ENCODE assay signal across 18 cellular contexts in genomic region chr9:88420227-88420626, GRCh38. TPM values are rescaled to one million over a fixed set of nuclear protein-coding genes. Genes with fewer than 3 reads are reported as not detected.
DNase-seq lines count a peak whose midpoint lies in the region; ATAC-seq and TF ChIP-seq lines count a peak whose summit lies in the region.
"Had no signal": no experiment of that assay in that cellular context is flagged by ENCODE, and none has a peak within 500 bp of the region (broad histone marks: within the 10 kb centered on the region; RNA-seq: fewer than 3 reads in every experiment).

No MANE protein-coding gene starts in this region.

- no peak overlapping the region for H2AK5ac ChIP-seq in H9 (ENCODE audit: insufficient read length, low read length)

- H3K9me3 ChIP-seq in A673 (ENCODE audit: low read depth, low read length, poor library complexity, severe bottlenecking) = peaks cover 21% of the 10 kb centered on the region
- H3K9me3 ChIP-seq in H9 (ENCODE audit: control insufficient read depth, low read depth, low read length) = peaks cover 15% of the 10 kb centered on the region
- peaks cover 9% of the 10 kb centered on the region for H3K9me3 ChIP-seq in WERI-Rb-1 (ENCODE audit: severe bottlenecking)

- CTCF ChIA-PET in A673 (lab: Charles Lee) = no interaction called here

- H3K4me3 ChIP-seq in A673 (ENCODE audit: low read depth, low read length, poor library complexity, severe bottlenecking) (peak overlapping the region; percentile 5), fibroblast of mammary gland (ENCODE audit: control insufficient read depth, low read depth, low read length) (no peak overlapping the region), WERI-Rb-1 (ENCODE audit: low read depth, low read length) (no peak overlapping the region)

- peak overlapping the region; percentile 49 for H3K27ac ChIP-seq in A673 (ENCODE audit: low read depth, low read length, poor library complexity, severe bottlenecking)
- no peak overlapping the region for H3K27ac ChIP-seq in H9 (ENCODE audit: insufficient read length, low read depth, low read length)
- H3K27ac ChIP-seq in WERI-Rb-1 = no peak overlapping the region
- H3K27ac ChIP-seq: KMS-11 had no signal

- H3K79me1 ChIP-seq in H9 (ENCODE audit: insufficient read depth, low read depth, low read length, poor library complexity, severe bottlenecking) = peaks cover 11% of the 10 kb centered on the region

- H3K4me3 Mint-ChIP-seq in mesothelial cell of epicardium = no peak overlapping the region
- H3K4me3 Mint-ChIP-seq in H9 = no peak overlapping the region
- H3K4me3 Mint-ChIP-seq: CD8-positive, alpha-beta T cell; HFFc6 had no signal

- no peak overlapping the region for H4K8ac ChIP-seq in H9 (replicated peaks; ENCODE audit: insufficient read length, low read depth, low read length)

- ATAC-seq in GM19463 (IDR thresholded peaks at IDR 0.05; ENCODE audit: unreplicated experiment) = no peak
- ATAC-seq: CD8-positive, alpha-beta T cell had no signal

- no peaks in the 10 kb centered on the region for H4K20me1 ChIP-seq in H9 (ENCODE audit: control insufficient read depth, insufficient read depth, insufficient read length)

- H3T11ph ChIP-seq in H9 (ENCODE audit: low read length) = no peak overlapping the region

- H2BK120ac ChIP-seq in H9 (ENCODE audit: low read depth, low read length, poor library complexity, severe bottlenecking) = no peak overlapping the region

- no peak overlapping the region for H4K91ac ChIP-seq in H9 (ENCODE audit: insufficient read length, low read depth, low read length)

- no peak overlapping the region for H3K9ac ChIP-seq in H9 (ENCODE audit: extremely low read depth, insufficient read length, low read length)
- H3K9ac ChIP-seq: KMS-11 had no signal

- H4K5ac ChIP-seq in H9 (ENCODE audit: insufficient read length, low read depth, low read length) = no peak overlapping the region

- H3K4me1 Mint-ChIP-seq in mesothelial cell of epicardium (peaks cover 6% of the 10 kb centered on the region), H9 (peaks cover 33 to 39% of the 10 kb centered on the region in 2 experiments)

- H3K56ac ChIP-seq in H9 (ENCODE audit: insufficient read length, low read depth, low read length) = no peak overlapping the region

- WGBS in H9 (ENCODE audit: extremely low coverage, insufficient read length, low lambda C conversion rate) = no CpG with 5 or more reads among the region's 7 CpGs

- no TSS peak for BruUV-seq in A673 (replicated peaks; lab: Mats Ljungman, UMichigan)

- H3K9me3 Mint-ChIP-seq in mesothelial cell of epicardium (peaks cover 21% of the 10 kb centered on the region), H9 (peaks cover 26 to 36% of the 10 kb centered on the region in 2 experiments)

- H3K27ac Mint-ChIP-seq in mesothelial cell of epicardium (peak overlapping the region; percentile 18), H9 (no peak overlapping the region; a peak in 2 of 7 replicates)
- H3K27ac Mint-ChIP-seq: CD8-positive, alpha-beta T cell; HFFc6 had no signal

- no peak overlapping the region for H3K4me2 ChIP-seq in H9 (ENCODE audit: insufficient read depth, insufficient read length, low read length)
- H3K4me2 ChIP-seq: KMS-11 had no signal

- H3K36me3 Mint-ChIP-seq in mesothelial cell of epicardium (peaks cover 62% of the 10 kb centered on the region), H9 (ENCODE audit: insufficient read depth in 1 of 3, low read depth in 3 of 3) (peaks cover 55 to 66% (median 62%) of the 10 kb centered on the region in 3 experiments)

- no peak overlapping the region for H3K4ac ChIP-seq in H9 (ENCODE audit: low read depth, low read length)

- no peak overlapping the region for H2BK5ac ChIP-seq in H9 (ENCODE audit: insufficient read length, low read length)

- no peak overlapping the region for H2AFZ ChIP-seq in H9 (ENCODE audit: low read length)

- no peak overlapping the region for H2BK12ac ChIP-seq in H9 (ENCODE audit: insufficient read length, low read depth, low read length)

- H3K79me2 ChIP-seq in H9 (ENCODE audit: insufficient read depth, low read length) = peaks cover 48% of the 10 kb centered on the region; the same call in 1 of the 2 replicates

- DNase-seq in A673 (ENCODE audit: low spot score) = peak; percentile 70
- peak; percentile 59 for DNase-seq in amniotic epithelial cell (ENCODE audit: low read depth)
- peak; percentile 15 for DNase-seq in fibroblast of mammary gland (ENCODE audit: low read depth)
- DNase-seq in mesothelial cell of epicardium (ENCODE audit: low spot score in 2 of 2, unreplicated experiment in 2 of 2) = no peak
- no peak for DNase-seq in activated naive CD4-positive, alpha-beta T cell treated with anti-CD3 and anti-CD28 coated beads, Interleukin-2, amount 50 U/mL, for 16 hours
- DNase-seq in H9 = no peak
- no peak for DNase-seq in WERI-Rb-1
- DNase-seq: 8988T; CD8-positive, alpha-beta T cell; DMS79 treated with DMSO at 0.1 percent for 48 hours; HFFc6; NCI-H1436; NCI-H1930; NCI-H345; NCI-H524 treated with DMSO at 0.1 percent for 48 hours; SHP77 had no signal

- H2BK20ac ChIP-seq in H9 (ENCODE audit: low read depth, low read length, poor library complexity, severe bottlenecking) = no peak overlapping the region

- H3K27me3 Mint-ChIP-seq in mesothelial cell of epicardium (ENCODE audit: low read depth) (no peaks in the 10 kb centered on the region), H9 (ENCODE audit: low read depth) (no peaks in the 10 kb centered on the region)

- TF ChIP-seq CTCF in A673 (conservative IDR thresholded peaks at IDR 0.05; ENCODE audit: low read depth, low read length) = no peak
- no peak for TF ChIP-seq CTCF in fibroblast of mammary gland (conservative IDR thresholded peaks at IDR 0.05; ENCODE audit: control insufficient read depth, insufficient read depth, low read depth, low read length)
- no peak for TF ChIP-seq CTCF in mesothelial cell of epicardium (IDR thresholded peaks at IDR 0.05; ENCODE audit: unreplicated experiment)
- TF ChIP-seq CTCF in H9 (conservative IDR thresholded peaks at IDR 0.05) = no peak
- TF ChIP-seq CTCF in WERI-Rb-1 (IDR thresholded peaks at IDR 0.05; ENCODE audit: low read depth, low read length) = no peak

- intact Hi-C loops in A673 (cut with micrococcal nuclease; ENCODE audit: unreplicated experiment) = no loop called here

- H2BK15ac ChIP-seq in H9 (ENCODE audit: low read depth, low read length) = no peak overlapping the region

- no peaks in the 10 kb centered on the region for H3K27me3 ChIP-seq in A673 (replicated peaks; ENCODE audit: insufficient read depth, low read depth, low read length, poor library complexity)
- H3K27me3 ChIP-seq in H9 (ENCODE audit: insufficient read depth, low read length) = no peaks in the 10 kb centered on the region
- H3K27me3 ChIP-seq in WERI-Rb-1 (ENCODE audit: insufficient read depth, low read depth, severe bottlenecking) = no peaks in the 10 kb centered on the region

- H3K14ac ChIP-seq in H9 (ENCODE audit: insufficient read depth, low read length) = no peak overlapping the region

- POLR2A ChIA-PET in A673 (lab: Charles Lee; ENCODE audit: low non-redundant PET) = no interaction called here

- H3K36me3 ChIP-seq in A673 (ENCODE audit: insufficient read depth, low read length, poor library complexity, severe bottlenecking) = peaks cover 49% of the 10 kb centered on the region
- peaks cover 54% of the 10 kb centered on the region for H3K36me3 ChIP-seq in WERI-Rb-1

- H3K4me1 ChIP-seq in A673 (ENCODE audit: insufficient read depth, low read length, poor library complexity, severe bottlenecking) (peaks cover 14% of the 10 kb centered on the region), H9 (ENCODE audit: insufficient read depth, low read length) (peaks cover 3% of the 10 kb centered on the region; the same call in 1 of the 2 replicates)

- no peaks in the 10 kb centered on the region for H3K23me2 ChIP-seq in H9 (ENCODE audit: insufficient read length, low read depth, low read length, poor library complexity, severe bottlenecking)

- no peak overlapping the region for H3K18ac ChIP-seq in H9 (ENCODE audit: insufficient read length, low read depth, low read length)

- H3K23ac ChIP-seq in H9 (ENCODE audit: insufficient read length, low read depth, low read length) = no peak overlapping the region

RNA-seq across cellular contexts. Expression of gene SPIN1, which starts 32.0 kb away (rescaled TPM):
- 157 and 164 TPM in 2 replicates for total RNA-seq in A673 (2021)
- total RNA-seq in mesothelial cell of epicardium = 181 to 194 TPM (median 187 TPM) in 3 replicates
- total RNA-seq in H9 (2021) = 136 and 139 TPM in 2 replicates

Comparison
In these comparisons a context has a peak if more than half of its experiments do, and no peak if none do; other contexts are left out.
1. DNase-seq: peak in A673 (single experiment), amniotic epithelial cell (single experiment) and fibroblast of mammary gland (single experiment); none in mesothelial cell of epicardium (0 of 2), activated naive CD4-positive, alpha-beta T cell treated with anti-CD3 and anti-CD28 coated beads, Interleukin-2, amount 50 U/mL, for 16 hours (single experiment), H9 (single experiment) and WERI-Rb-1 (single experiment).